Comparison of ENCODE assay signal across 16 cellular contexts in the genomic region with DNA sequence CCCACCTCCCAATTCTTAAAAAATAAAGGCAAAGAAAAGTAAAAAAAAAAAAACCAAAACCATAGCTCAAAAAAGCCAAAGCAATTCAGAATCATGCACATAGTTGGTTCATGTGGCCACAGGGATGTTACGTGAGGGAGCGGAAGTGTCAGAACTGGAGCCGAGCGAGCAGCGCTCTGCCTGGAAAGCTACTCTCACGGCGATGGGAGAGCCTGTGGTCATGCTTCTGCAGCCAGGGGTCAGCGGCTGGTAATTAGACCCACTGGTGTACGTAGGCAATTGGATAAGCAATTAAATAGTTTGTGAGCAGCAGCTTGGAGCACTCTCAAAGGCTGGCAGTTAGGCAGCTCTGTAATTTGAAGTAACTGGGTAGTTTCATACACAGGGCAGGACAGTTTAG. TPM values are rescaled to one million over a fixed set of nuclear protein-coding genes. Genes with fewer than 3 reads are reported as not detected.
A peak's percentile ranks its signal among the peaks of the same experiment; 100 is the strongest.
DNase-seq lines count a peak whose midpoint lies in the region; TF ChIP-seq lines count a peak whose summit lies in the region.
"Had no signal": no experiment of that assay in that cellular context is flagged by ENCODE, and none has a peak within 500 bp of the region (broad histone marks: within the 10 kb centered on the region; RNA-seq: fewer than 3 reads in every experiment).

No MANE protein-coding gene starts in this region.

- no peaks in the 10 kb centered on the region for H3K79me2 ChIP-seq in hepatocyte

- H3K27ac ChIP-seq in hepatocyte = no peak overlapping the region
- H3K27ac ChIP-seq: BLaER1 had no signal

- DNase-seq in ELR (ENCODE audit: low read depth) = peak; percentile 65
- peak; percentile 21 for DNase-seq in SK-N-DZ (ENCODE audit: low spot score)
- peak; percentile 8 for DNase-seq in hepatocyte (ENCODE audit: low spot score)
- DNase-seq in retina = peak; percentile 75
- no peak for DNase-seq in NCI-H524 treated with DMSO at 0.1 percent for 48 hours (lab: John Stamatoyannopoulos, UW)
- DNase-seq in foreskin melanocyte = no peak
- DNase-seq in stimulated activated CD4-positive, alpha-beta T cell treated with anti-CD3 and anti-CD28 coated beads, Interleukin-1b, Interleukin-23, amount 100 ng/mL, for 48 hours = no peak
- DNase-seq in stimulated activated naive CD4-positive, alpha-beta T cell treated with Interleukin-2 at 50 U/mL for 16 hours (lab: John Stamatoyannopoulos, UW) = no peak
- DNase-seq: activated CD4-positive, CD25-positive, alpha-beta regulatory T cell; activated CD8-positive, alpha-beta memory T cell treated with anti-CD3 and anti-CD28 coated beads, Interleukin-2, amount 50 U/mL, for 48 hours; cerebellar nuclear complex; DMS79 treated with DMSO at 0.1 percent for 48 hours; KBM-7; NCI-H187; stimulated activated CD4-positive, alpha-beta T cell treated with anti-CD3 and anti-CD28 coated beads, Interleukin-2, amount 100 ng/mL, for 24 hours had no signal

- no peaks in the 10 kb centered on the region for H3K27me3 ChIP-seq in hepatocyte
- H3K27me3 ChIP-seq: BLaER1 had no signal

- H3K9me3 ChIP-seq in hepatocyte (ENCODE audit: low read depth) = no peaks in the 10 kb centered on the region
- H3K9me3 ChIP-seq: BLaER1 had no signal

- no peaks in the 10 kb centered on the region for H3K36me3 ChIP-seq in hepatocyte (replicated peaks; ENCODE audit: insufficient read depth, low read depth)
- H3K36me3 ChIP-seq: BLaER1 had no signal

- WGBS in hepatocyte (ENCODE audit: low lambda C conversion rate, missing lambda C conversion rate) = 49% methylated on average over 9 of the region's 9 CpGs

- H3K4me2 ChIP-seq in hepatocyte = peak overlapping the region; percentile 60
- H3K4me2 ChIP-seq: BLaER1 had no signal

- H3K4me3 ChIP-seq in hepatocyte = no peak overlapping the region
- H3K4me3 ChIP-seq: BLaER1 had no signal

- H3K4me1 ChIP-seq in hepatocyte (ENCODE audit: insufficient read depth) = no peaks in the 10 kb centered on the region
- H3K4me1 ChIP-seq: BLaER1 had no signal

- H3K9me2 ChIP-seq in hepatocyte (replicated peaks; ENCODE audit: insufficient read depth) = no peaks in the 10 kb centered on the region

- no peak overlapping the region for H2AFZ ChIP-seq in hepatocyte

- no peaks in the 10 kb centered on the region for H4K20me1 ChIP-seq in hepatocyte (ENCODE audit: insufficient read depth, poor library complexity, severe bottlenecking)
- H4K20me1 ChIP-seq: BLaER1 had no signal

- no peak for TF ChIP-seq CTCF in hepatocyte (IDR thresholded peaks at IDR 0.05; ENCODE audit: poor library complexity)

RNA-seq across cellular contexts. Expression of a gene that starts 58.1 kb away (rescaled TPM):
- 2.9 and 3.5 TPM in 2 replicates for polyA plus RNA-seq in SK-N-DZ (2014; cell fraction: cytosol; rRNA removed)
- 1.7 and 3.5 TPM in 2 replicates for polyA plus RNA-seq in SK-N-DZ (2014; cell fraction: nucleus; rRNA removed)
- total RNA-seq in hepatocyte = 4.4 and 5.0 TPM in 2 replicates
- polyA plus RNA-seq in hepatocyte = 1.3 and 2.4 TPM in 2 replicates

Comparison
In these comparisons a context has a peak if more than half of its experiments do, and no peak if none do; other contexts are left out.
1. DNase-seq: peak in ELR (single experiment), SK-N-DZ (single experiment), hepatocyte (single experiment) and retina (single experiment); none in NCI-H524 treated with DMSO at 0.1 percent for 48 hours (single experiment), foreskin melanocyte (single experiment), stimulated activated CD4-positive, alpha-beta T cell treated with anti-CD3 and anti-CD28 coated beads, Interleukin-1b, Interleukin-23, amount 100 ng/mL, for 48 hours (single experiment) and stimulated activated naive CD4-positive, alpha-beta T cell treated with Interleukin-2 at 50 U/mL for 16 hours (single experiment).